Comparison of ENCODE assay signal across 22 cellular contexts in genomic region chr12:46743471-46743870, GRCh38.
"Had no signal": no experiment of that assay in that cellular context is flagged by ENCODE, and none has a peak within 500 bp of the region (broad histone marks: within the 10 kb centered on the region; RNA-seq: fewer than 3 reads in every experiment).

No MANE protein-coding gene starts in this region.

- H3K27me3 Mint-ChIP-seq: stimulated activated naive CD8-positive, alpha-beta T cell treated with anti-CD3 and anti-CD28 coated beads, Interleukin-15, amount 100 ng/mL, for 72 hours had no signal

- H3K4me3 ChIP-seq: coronary artery, hepatocyte, psoas muscle, right lobe of liver, testis, tibial nerve, upper lobe of right lung, vagina had no signal

- ATAC-seq: foreskin keratinocyte; left lobe of liver; naive thymus-derived CD4-positive, alpha-beta T cell; psoas muscle; right lobe of liver; stimulated activated naive B cell treated with anti-CD40 and anti-IgM and Interleukin-4, amounts not matched to agents 10 μg/mL and 1 μg/mL and 100 μg/mL, for 72 hours; stimulated activated naive CD8-positive, alpha-beta T cell treated with anti-CD3 and anti-CD28 coated beads, Interleukin-15, amount 100 ng/mL, for 72 hours; upper lobe of right lung had no signal

- DNase-seq: effector CD4-positive, alpha-beta T cell; endodermal cell; erythroblast; foreskin keratinocyte; head of caudate nucleus; mammary epithelial cell; naive thymus-derived CD4-positive, alpha-beta T cell; nephron progenitor cell; psoas muscle; retina; right lobe of liver; stimulated activated CD4-positive, alpha-beta T cell treated with anti-CD3 and anti-CD28 coated beads, Interleukin-2, amount 100 ng/mL, for 24 hours; stimulated activated CD4-positive, alpha-beta T cell treated with anti-CD3 and anti-CD28 coated beads, Interleukin-4, amount 100 ng/mL, for 4 hours; stimulated activated naive B cell treated with anti-CD40 and anti-IgM and Interleukin-4, amounts not matched to agents 10 μg/mL and 1 μg/mL and 100 μg/mL, for 72 hours; stimulated activated naive CD8-positive, alpha-beta T cell treated with anti-CD3 and anti-CD28 coated beads, Interleukin-15, amount 100 ng/mL, for 72 hours; testis; upper lobe of right lung had no signal

- H3K27ac Mint-ChIP-seq: endodermal cell; naive thymus-derived CD4-positive, alpha-beta T cell; nephron progenitor cell; stimulated activated naive B cell treated with anti-CD40 and anti-IgM and Interleukin-4, amounts not matched to agents 10 μg/mL and 1 μg/mL and 100 μg/mL, for 72 hours had no signal

- H3K4me3 Mint-ChIP-seq: endodermal cell; naive thymus-derived CD4-positive, alpha-beta T cell; nephron progenitor cell; stimulated activated naive B cell treated with anti-CD40 and anti-IgM and Interleukin-4, amounts not matched to agents 10 μg/mL and 1 μg/mL and 100 μg/mL, for 72 hours; stimulated activated naive CD8-positive, alpha-beta T cell treated with anti-CD3 and anti-CD28 coated beads, Interleukin-15, amount 100 ng/mL, for 72 hours had no signal

- H3K4me1 ChIP-seq: foreskin keratinocyte, psoas muscle, right lobe of liver, testis, tibial nerve, upper lobe of right lung, vagina had no signal

- H3K36me3 ChIP-seq: right lobe of liver, tibial nerve, upper lobe of right lung, vagina had no signal

- H3K27me3 ChIP-seq: foreskin keratinocyte, hepatocyte, right lobe of liver, testis, tibial nerve, upper lobe of right lung, vagina had no signal

- H3K9me3 ChIP-seq: right lobe of liver, testis, upper lobe of right lung, vagina had no signal

- H3K27ac ChIP-seq: coronary artery, foreskin keratinocyte, hepatocyte, psoas muscle, right lobe of liver, testis, tibial nerve, upper lobe of right lung, vagina had no signal

- H3K4me1 Mint-ChIP-seq: endodermal cell; naive thymus-derived CD4-positive, alpha-beta T cell; nephron progenitor cell; stimulated activated naive B cell treated with anti-CD40 and anti-IgM and Interleukin-4, amounts not matched to agents 10 μg/mL and 1 μg/mL and 100 μg/mL, for 72 hours; stimulated activated naive CD8-positive, alpha-beta T cell treated with anti-CD3 and anti-CD28 coated beads, Interleukin-15, amount 100 ng/mL, for 72 hours had no signal
